ENCODE assay signal across 8 cellular contexts in the genomic region with DNA sequence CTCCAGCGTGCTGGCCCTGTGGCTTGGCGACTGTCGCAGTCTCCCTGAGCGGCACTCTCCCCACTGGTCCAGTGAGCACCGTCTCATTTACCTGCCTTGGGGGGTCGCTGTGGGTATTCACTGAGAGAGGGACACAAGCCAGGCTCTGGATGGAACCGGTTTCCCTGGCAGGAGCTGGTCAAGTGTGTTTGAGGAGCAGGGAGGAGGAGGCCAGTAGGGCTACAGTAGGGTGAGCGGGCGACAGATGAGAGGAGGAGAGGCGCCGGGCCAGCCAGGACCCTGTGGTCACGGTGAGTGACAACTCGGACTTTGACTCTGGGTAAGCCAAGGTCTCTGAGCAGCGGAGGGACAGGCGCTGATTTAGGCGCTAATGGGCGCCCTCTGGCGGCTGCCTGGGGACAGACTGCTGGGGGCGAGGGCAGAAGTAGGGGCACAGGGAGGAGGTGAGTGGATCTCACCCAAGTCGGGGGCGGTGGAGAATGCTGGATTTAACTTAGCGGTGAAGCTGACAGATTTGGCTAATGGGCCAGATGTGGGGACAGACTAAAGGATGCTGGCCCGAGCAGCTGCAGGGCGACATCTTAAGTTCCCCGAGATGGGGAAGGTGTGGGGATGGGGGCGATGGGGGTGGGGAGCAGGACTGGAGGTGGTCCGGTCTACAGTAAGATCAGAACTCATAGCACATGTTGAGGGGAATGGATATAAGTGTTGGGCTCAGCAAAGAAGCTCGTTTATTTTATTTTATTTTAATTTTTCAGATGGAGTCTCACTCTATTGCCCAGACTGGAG. TPM values are rescaled to one million over a fixed set of nuclear protein-coding genes. Genes with fewer than 3 reads are reported as not detected.
A peak's percentile ranks its signal among the peaks of the same experiment; 100 is the strongest.
DNase-seq lines count a peak whose midpoint lies in the region; ATAC-seq and TF ChIP-seq lines count a peak whose summit lies in the region.

No MANE protein-coding gene starts in this region.

- no peak for TF ChIP-seq EP300 in gastroesophageal sphincter (IDR thresholded peaks at IDR 0.05)

- intact Hi-C loops in tibial artery (cut with DNase I; ENCODE audit: low total_unique reads): loop anchor here (10.0 kb wide), 1 partner anchor 178 kb away; a partner anchor contains a TSS

- H3K27ac ChIP-seq in gastroesophageal sphincter (peak overlapping the region in 3 of 4 donors; percentile 47 to 66 (median 50)), neutrophil (peak overlapping the region; percentile 38), tibial artery (peak overlapping the region; percentile 57 to 61)

- no peaks in the 10 kb centered on the region for H3K9me3 ChIP-seq in gastroesophageal sphincter
- H3K9me3 ChIP-seq in neutrophil: no peaks in the 10 kb centered on the region
- H3K9me3 ChIP-seq in tibial artery: no peaks in the 10 kb centered on the region

- peak in 3 of 4 experiments; percentile 80 to 91 (median 81) for TF ChIP-seq CTCF in gastroesophageal sphincter (IDR thresholded peaks at IDR 0.05)
- peak; percentile 90 for TF ChIP-seq CTCF in neutrophil (IDR thresholded peaks at IDR 0.05)
- peak; percentile 74 to 90 for TF ChIP-seq CTCF in tibial artery (IDR thresholded peaks at IDR 0.05)

- DNase-seq in DMS 273 (lab: John Stamatoyannopoulos, UW; ENCODE audit: unreplicated experiment): peak; percentile 89
- peak; percentile 62 to 63 for DNase-seq in Kasumi-1 (lab: John Stamatoyannopoulos, UW)
- DNase-seq in SHP77 treated with DMSO at 0.1 percent for 48 hours (lab: John Stamatoyannopoulos, UW): peak; percentile 68
- peak; percentile 77 for DNase-seq in activated gamma-delta T cell treated with Interleukin-2 at 50 U/mL for 16 hours
- DNase-seq in tibial artery: peak; percentile 69 to 82

- no peak overlapping the region for H3K4me3 ChIP-seq in gastroesophageal sphincter
- H3K4me3 ChIP-seq in neutrophil (ENCODE audit: low read depth in 1 of 2, low read length in 1 of 2): no peak overlapping the region
- no peak overlapping the region for H3K4me3 ChIP-seq in tibial artery

- 14 to 37% methylated on average over 9 to 16 of the region's 28 CpGs for WGBS in gastroesophageal sphincter (ENCODE audit: low coverage in 1 of 2), 2 donors

- ATAC-seq in gastroesophageal sphincter: no peak
- no peak for ATAC-seq in GM21723 (IDR thresholded peaks at IDR 0.05; ENCODE audit: unreplicated experiment)

- no peak for TF ChIP-seq POLR2A in gastroesophageal sphincter (IDR thresholded peaks at IDR 0.05)

- H3K36me3 ChIP-seq in gastroesophageal sphincter: peaks cover 0 to 23% of the 10 kb centered on the region in 2 donors
- peaks cover 13% of the 10 kb centered on the region for H3K36me3 ChIP-seq in neutrophil
- H3K36me3 ChIP-seq in tibial artery: peaks cover 0 to 8% (median 0%) of the 10 kb centered on the region in 3 donors

- H3K27me3 ChIP-seq in gastroesophageal sphincter (no peaks in the 10 kb centered on the region), neutrophil (no peaks in the 10 kb centered on the region), tibial artery (no peaks in the 10 kb centered on the region)

- H3K4me1 ChIP-seq in gastroesophageal sphincter (peaks cover 0 to 29% (median 0%) of the 10 kb centered on the region in 3 donors), neutrophil (ENCODE audit: control insufficient read depth in 1 of 2, insufficient read depth in 1 of 2, low read depth in 1 of 2, low read length in 1 of 2) (peaks cover 12 to 15% of the 10 kb centered on the region in 2 experiments), tibial artery (peaks cover 4 to 17% (median 9%) of the 10 kb centered on the region in 4 donors)

RNA-seq across cellular contexts. Expression of a gene that starts 4.7 kb away (rescaled TPM):
- total RNA-seq in gastroesophageal sphincter: 100 to 1,000 TPM; 137 to 152 (median 146) TPM

RNA-seq across cellular contexts. Expression of a gene that starts 6.6 kb away (rescaled TPM):
- 1 to 10 TPM; 3.3 to 7.9 (median 6.4) TPM for total RNA-seq in gastroesophageal sphincter

RNA-seq across cellular contexts. Expression of a gene that starts 6.7 kb away (rescaled TPM):
- 10 to 100 TPM; 29.2 to 68.6 (median 39.9) TPM for total RNA-seq in gastroesophageal sphincter

RNA-seq across cellular contexts. Expression of a gene that starts 17.1 kb away (rescaled TPM):
- 1 to 10 TPM in 3 of 4 donors, not detected in 1; 1.3 to 4.1 (median 1.5) TPM for total RNA-seq in gastroesophageal sphincter

RNA-seq across cellular contexts. Expression of a gene that starts 18.6 kb away (rescaled TPM):
- total RNA-seq in gastroesophageal sphincter: 1 to 10 TPM; 2.0 to 3.0 (median 2.6) TPM
